1 cellular context compared by ENCODE assay signal in the genomic region with DNA sequence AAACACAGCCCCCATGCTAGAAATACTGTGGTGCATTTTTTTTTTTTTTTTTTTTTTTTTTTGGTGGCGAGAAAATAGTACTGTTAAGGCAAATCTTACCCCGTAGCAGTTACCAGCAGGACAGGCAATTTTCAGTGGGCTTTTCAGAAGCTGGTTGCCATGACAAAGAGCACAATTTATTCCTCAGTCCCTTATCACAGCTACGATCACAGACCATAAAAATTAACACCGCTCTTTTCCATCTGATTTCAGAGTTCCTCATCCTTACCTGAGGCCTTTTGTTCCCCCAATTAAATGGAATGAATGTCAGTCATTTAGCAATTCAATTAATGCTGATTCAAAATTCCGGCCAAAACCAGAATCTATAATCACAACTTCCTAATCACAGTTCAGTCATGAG.
TF ChIP-seq lines count a peak whose summit lies in the region.

No MANE protein-coding gene starts in this region.

TF ChIP-seq in SK-N-SH treated with all-trans-retinoic acid at 6 μM for 48 hours, 23 proteins besides CTCF, POLR2A, EP300 and RAD21 (continued from another document):
- no peak for TF ChIP-seq ARNTL (CRISPR knock-in tag; IDR thresholded peaks at IDR 0.05; ENCODE audit: borderline replicate concordance, low read depth)
- TF ChIP-seq ZFP3 (CRISPR knock-in tag; IDR thresholded peaks at IDR 0.05): no peak
- no peak for TF ChIP-seq PATZ1 (CRISPR knock-in tag; IDR thresholded peaks at IDR 0.05; ENCODE audit: borderline replicate concordance)
- no peak for TF ChIP-seq TOX (CRISPR knock-in tag; IDR thresholded peaks at IDR 0.05; ENCODE audit: borderline replicate concordance)
- TF ChIP-seq ZFP30 (CRISPR knock-in tag; IDR thresholded peaks at IDR 0.05): no peak
- no peak for TF ChIP-seq CSDC2 (CRISPR knock-in tag; IDR thresholded peaks at IDR 0.05)
- no peak for TF ChIP-seq CREB5 (CRISPR knock-in tag; IDR thresholded peaks at IDR 0.05; ENCODE audit: low read depth)
- TF ChIP-seq ZNF70 (CRISPR knock-in tag; IDR thresholded peaks at IDR 0.05): no peak
- TF ChIP-seq BACH2 (CRISPR knock-in tag; IDR thresholded peaks at IDR 0.05; ENCODE audit: borderline replicate concordance): no peak
- TF ChIP-seq ZNF8 (CRISPR knock-in tag; IDR thresholded peaks at IDR 0.05): no peak
- TF ChIP-seq CSRNP3 (CRISPR knock-in tag; IDR thresholded peaks at IDR 0.05): no peak
- TF ChIP-seq ZC3H10 (CRISPR knock-in tag; IDR thresholded peaks at IDR 0.05): no peak
- no peak for TF ChIP-seq TSHZ2 (CRISPR knock-in tag; IDR thresholded peaks at IDR 0.05)
TF ChIP-seq in SK-N-SH treated with all-trans-retinoic acid at 6 μM for 48 hours: peak in this region for 0.
